ENCODE assay signal across 3 cellular contexts in the genomic region with DNA sequence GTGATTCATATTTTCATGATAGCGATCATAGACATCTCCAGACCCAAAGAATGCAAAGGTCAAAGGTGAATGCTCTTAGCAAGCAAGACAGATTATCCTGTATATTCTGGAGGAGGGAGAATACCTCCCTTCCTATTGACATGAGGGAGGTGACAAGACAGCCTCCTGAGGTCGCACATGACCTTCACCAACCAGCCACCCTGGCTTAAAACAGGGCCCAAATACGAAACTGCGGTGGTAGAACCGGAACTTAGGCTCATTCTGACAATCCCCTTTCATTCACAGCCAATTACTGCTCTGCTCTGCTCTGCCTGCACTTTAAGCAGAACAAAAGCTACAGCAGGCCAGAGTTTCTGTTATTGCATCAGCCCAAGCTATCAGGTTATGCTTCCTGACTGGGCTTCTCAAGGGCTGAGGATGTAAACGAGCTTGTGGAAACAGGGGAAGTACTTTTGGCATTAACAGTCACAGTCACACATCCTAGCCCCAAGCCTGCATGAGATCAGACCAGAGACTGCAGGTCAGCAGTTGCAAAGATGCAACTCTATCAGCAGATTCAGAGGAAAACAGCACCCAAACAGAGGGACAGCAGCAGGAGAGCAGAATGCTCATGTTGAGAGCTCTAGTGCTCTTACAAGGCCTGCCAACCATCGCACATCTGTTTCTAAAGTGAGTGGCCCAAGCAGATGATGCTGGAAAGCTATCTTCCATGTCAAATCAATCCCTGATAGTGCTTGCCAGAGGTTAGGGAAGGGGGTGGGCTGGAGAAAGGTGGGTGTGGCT.
TF ChIP-seq lines count a peak whose summit lies in the region.

No MANE protein-coding gene starts in this region.

TF ChIP-seq in A549, 52 proteins besides CTCF, POLR2A, EP300 and RAD21:
- TF ChIP-seq POLR2AphosphoS2 (conservative IDR thresholded peaks at IDR 0.05; ENCODE audit: low read length) (no peak), TFCP2L1 (CRISPR knock-in tag; IDR thresholded peaks at IDR 0.05) (no peak), CHD2 (IDR thresholded peaks at IDR 0.05; ENCODE audit: low read length, partially characterized antibody) (no peak)

TF ChIP-seq in IMR-90, 13 proteins besides CTCF, POLR2A, EP300 and RAD21:
- TF ChIP-seq NFE2L2 (IDR thresholded peaks at IDR 0.05; ENCODE audit: low read depth, low read length): no peak
- no peak for TF ChIP-seq FOS (IDR thresholded peaks at IDR 0.05; ENCODE audit: low read depth, low read length)
- no peak for TF ChIP-seq RFX5 (IDR thresholded peaks at IDR 0.05; ENCODE audit: low read depth, low read length)
- TF ChIP-seq, protein P1, sequence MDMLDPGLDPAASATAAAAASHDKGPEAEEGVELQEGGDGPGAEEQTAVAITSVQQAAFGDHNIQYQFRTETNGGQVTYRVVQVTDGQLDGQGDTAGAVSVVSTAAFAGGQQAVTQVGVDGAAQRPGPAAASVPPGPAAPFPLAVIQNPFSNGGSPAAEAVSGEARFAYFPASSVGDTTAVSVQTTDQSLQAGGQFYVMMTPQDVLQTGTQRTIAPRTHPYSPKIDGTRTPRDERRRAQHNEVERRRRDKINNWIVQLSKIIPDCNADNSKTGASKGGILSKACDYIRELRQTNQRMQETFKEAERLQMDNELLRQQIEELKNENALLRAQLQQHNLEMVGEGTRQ (IDR thresholded peaks at IDR 0.05; ENCODE audit: low read depth, low read length): no peak
- TF ChIP-seq MAFK (IDR thresholded peaks at IDR 0.05; ENCODE audit: low read depth, low read length): no peak
- TF ChIP-seq BHLHE40 (IDR thresholded peaks at IDR 0.05; ENCODE audit: low read depth, low read length): no peak
- peak; percentile 68 for TF ChIP-seq CEBPB (IDR thresholded peaks at IDR 0.05; ENCODE audit: low read depth, low read length)
- no peak for TF ChIP-seq CHD1 (IDR thresholded peaks at IDR 0.05; ENCODE audit: low read depth, low read length)

TF ChIP-seq in liver, 16 proteins besides CTCF, POLR2A, EP300 and RAD21:
- TF ChIP-seq, protein P2, sequence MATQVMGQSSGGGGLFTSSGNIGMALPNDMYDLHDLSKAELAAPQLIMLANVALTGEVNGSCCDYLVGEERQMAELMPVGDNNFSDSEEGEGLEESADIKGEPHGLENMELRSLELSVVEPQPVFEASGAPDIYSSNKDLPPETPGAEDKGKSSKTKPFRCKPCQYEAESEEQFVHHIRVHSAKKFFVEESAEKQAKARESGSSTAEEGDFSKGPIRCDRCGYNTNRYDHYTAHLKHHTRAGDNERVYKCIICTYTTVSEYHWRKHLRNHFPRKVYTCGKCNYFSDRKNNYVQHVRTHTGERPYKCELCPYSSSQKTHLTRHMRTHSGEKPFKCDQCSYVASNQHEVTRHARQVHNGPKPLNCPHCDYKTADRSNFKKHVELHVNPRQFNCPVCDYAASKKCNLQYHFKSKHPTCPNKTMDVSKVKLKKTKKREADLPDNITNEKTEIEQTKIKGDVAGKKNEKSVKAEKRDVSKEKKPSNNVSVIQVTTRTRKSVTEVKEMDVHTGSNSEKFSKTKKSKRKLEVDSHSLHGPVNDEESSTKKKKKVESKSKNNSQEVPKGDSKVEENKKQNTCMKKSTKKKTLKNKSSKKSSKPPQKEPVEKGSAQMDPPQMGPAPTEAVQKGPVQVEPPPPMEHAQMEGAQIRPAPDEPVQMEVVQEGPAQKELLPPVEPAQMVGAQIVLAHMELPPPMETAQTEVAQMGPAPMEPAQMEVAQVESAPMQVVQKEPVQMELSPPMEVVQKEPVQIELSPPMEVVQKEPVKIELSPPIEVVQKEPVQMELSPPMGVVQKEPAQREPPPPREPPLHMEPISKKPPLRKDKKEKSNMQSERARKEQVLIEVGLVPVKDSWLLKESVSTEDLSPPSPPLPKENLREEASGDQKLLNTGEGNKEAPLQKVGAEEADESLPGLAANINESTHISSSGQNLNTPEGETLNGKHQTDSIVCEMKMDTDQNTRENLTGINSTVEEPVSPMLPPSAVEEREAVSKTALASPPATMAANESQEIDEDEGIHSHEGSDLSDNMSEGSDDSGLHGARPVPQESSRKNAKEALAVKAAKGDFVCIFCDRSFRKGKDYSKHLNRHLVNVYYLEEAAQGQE (IDR thresholded peaks at IDR 0.05): peak; percentile 55
- TF ChIP-seq, protein P3, sequence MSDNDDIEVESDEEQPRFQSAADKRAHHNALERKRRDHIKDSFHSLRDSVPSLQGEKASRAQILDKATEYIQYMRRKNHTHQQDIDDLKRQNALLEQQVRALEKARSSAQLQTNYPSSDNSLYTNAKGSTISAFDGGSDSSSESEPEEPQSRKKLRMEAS (IDR thresholded peaks at IDR 0.05): no peak
- no peak for TF ChIP-seq NR2F2 (IDR thresholded peaks at IDR 0.05)
TF ChIP-seq in liver: peak in this region for 1.
